8 cellular contexts compared by ENCODE assay signal in the genomic region with DNA sequence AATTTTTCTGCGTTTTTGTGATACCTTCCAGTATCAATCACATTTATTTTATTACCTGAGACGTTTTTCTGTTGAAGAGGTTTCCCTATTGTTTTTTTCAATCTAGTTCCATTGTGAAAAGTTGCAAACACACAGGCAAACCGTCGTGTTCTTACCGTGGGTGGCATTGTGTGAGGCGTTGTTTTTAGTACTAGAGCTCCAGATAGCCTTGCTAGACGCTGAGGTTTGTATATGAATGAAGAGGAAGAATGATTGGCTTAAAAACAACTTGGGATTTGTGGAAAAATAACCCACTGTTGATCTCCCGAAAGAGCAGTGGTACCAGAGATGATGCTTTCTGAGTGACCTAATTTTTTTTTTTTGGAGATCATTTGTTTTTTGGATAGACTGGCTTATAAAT. TPM values are rescaled to one million over a fixed set of nuclear protein-coding genes. Genes with fewer than 3 reads are reported as not detected.
DNase-seq lines count a peak whose midpoint lies in the region; ATAC-seq, FAIRE-seq and TF ChIP-seq lines count a peak whose summit lies in the region.

No MANE protein-coding gene starts in this region.

- H3K4me1 ChIP-seq in K562 (replicated peaks in 1 of 2; ENCODE audit: control insufficient read depth in 2 of 2, insufficient read depth in 2 of 2, low read length in 2 of 2) (peaks cover 0 to 9% of the 10 kb centered on the region in 2 experiments; a peak in 2 of 5 replicates), mucosa of stomach (ENCODE audit: control insufficient read depth, insufficient read depth, low read length) (peaks cover 16% of the 10 kb centered on the region)

- no peak for TF ChIP-seq POLR2A in K562 (conservative IDR thresholded peaks at IDR 0.05)

- 0 out of 2 replicates have a peak overlapping the region, but pooled peaks have one; percentile 93 for H2AFZ ChIP-seq in K562 (ENCODE audit: low read depth, low read length)

- TF ChIP-seq RAD21 in K562 (CRISPR knock-in tag; conservative IDR thresholded peaks at IDR 0.05 in 1 of 2, IDR thresholded peaks at IDR 0.05 in 1 of 2) = no peak

- TF ChIP-seq EP300 in K562 (IDR thresholded peaks at IDR 0.05; ENCODE audit: low read length) = no peak

- ATAC-seq in K562 (peak; percentile 34; the same call in 2 of the 3 replicates), GM21515 (IDR thresholded peaks at IDR 0.05; ENCODE audit: unreplicated experiment) (no peak), HG03469 (IDR thresholded peaks at IDR 0.05; ENCODE audit: unreplicated experiment) (no peak)

- H3K27ac ChIP-seq in K562 (ENCODE audit: extremely low read depth, low read depth, low read length) = peak overlapping the region; percentile 86

- DNase-seq in AG08395 (ENCODE audit: low spot score) = peak; percentile 3
- DNase-seq in HFF-Myc (ENCODE audit: extremely low read depth, low read depth) = no peak
- DNase-seq in K562 (ENCODE audit: extremely low read depth in 1 of 4, low spot score in 3 of 4) = no peak
- no peak for DNase-seq in SKM-1 treated with dmso at 0.1 percent for 144 hours (lab: John Stamatoyannopoulos, UW; ENCODE audit: unreplicated experiment)
- no peak for DNase-seq in GOT3 (lab: John Stamatoyannopoulos, UW)

- intact Hi-C loops in K562 (cut with micrococcal nuclease) = no loop called here

- POLR2A ChIA-PET in K562 (lab: Yijun Ruan, JAX) = interaction anchor here (0.7 to 1.5 kb wide), 3 partner anchors 19 to 375 kb away, joined by 3 to 6 read pairs (median 6); partner anchors contain the start of gene MAPK1IP1L

- H3K27me3 ChIP-seq in K562 (ENCODE audit: control insufficient read depth in 2 of 2, insufficient read depth in 2 of 2, low read length in 2 of 2) (no peaks in the 10 kb centered on the region), mucosa of stomach (ENCODE audit: control insufficient read depth, insufficient read depth, low read length) (no peaks in the 10 kb centered on the region)

- no peak for FAIRE-seq in K562 (lab: Jason Lieb, UNC)

- H4K20me1 ChIP-seq in K562 (replicated peaks; ENCODE audit: control insufficient read depth, insufficient read depth, low read length) = 0 out of 2 replicates have a peak, but pooled peaks cover 4% of the 10 kb centered on the region

- peaks cover 88% of the 10 kb centered on the region for H3K79me2 ChIP-seq in K562 (ENCODE audit: control insufficient read depth, insufficient read depth, low read length)

- no peaks in the 10 kb centered on the region for H3K9me3 ChIP-seq in K562 (replicated peaks; ENCODE audit: control insufficient read depth, insufficient read depth, low read depth, low read length)
- H3K9me3 ChIP-seq in mucosa of stomach (ENCODE audit: control insufficient read depth, low read length) = no peaks in the 10 kb centered on the region

- no peak for TF ChIP-seq CTCF in HFF-Myc (IDR thresholded peaks at IDR 0.05; ENCODE audit: low read depth, low read length, missing control alignments)
- TF ChIP-seq CTCF in K562 (IDR thresholded peaks at IDR 0.05 in 2 of 3, conservative IDR thresholded peaks at IDR 0.05 in 1 of 3; ENCODE audit: insufficient read depth in 2 of 3, low read depth in 1 of 3, low read length in 3 of 3) = no peak

- no TSS peak for BruUV-seq in K562 (replicated peaks; lab: Mats Ljungman, UMichigan)

- in situ Hi-C loops in K562 (cut with MboI) = no loop called here

- H3K4me3 ChIP-seq in HFF-Myc (replicated peaks; ENCODE audit: low read depth, low read length) (peak overlapping the region; percentile 73), K562 (peak overlapping the region; percentile 93), mucosa of stomach (ENCODE audit: low read length) (no peak overlapping the region)

- H3K9me1 ChIP-seq in K562 (ENCODE audit: control insufficient read depth, insufficient read depth, low read length) = peaks cover 4% of the 10 kb centered on the region

- H3K36me3 ChIP-seq in K562 (ENCODE audit: control insufficient read depth, insufficient read depth, low read length) (peaks cover 24% of the 10 kb centered on the region; the same call in 2 of the 3 replicates), mucosa of stomach (ENCODE audit: control insufficient read depth, insufficient read depth, low read length) (no peaks in the 10 kb centered on the region)

- H3K9ac ChIP-seq in K562 (ENCODE audit: insufficient read depth in 1 of 2, low read depth in 2 of 2, low read length in 2 of 2) (peak overlapping the region in 1 of 2 experiments; percentile 96; a peak in 2 of 4 replicates), mucosa of stomach (ENCODE audit: low read length) (peak overlapping the region; percentile 80)

- WGBS in K562 (ENCODE audit: insufficient coverage, low coverage, missing lambda C conversion rate) = 0% methylated on average over 8 of the region's 8 CpGs

- CTCF ChIA-PET in K562 (lab: Yijun Ruan, JAX; ENCODE audit: low intra/inter-chr PET ratio) = no interaction called here

- peak overlapping the region; percentile 95 for H3K4me2 ChIP-seq in K562 (ENCODE audit: insufficient read depth, low read length)

TF ChIP-seq in K562, 482 proteins besides CTCF, POLR2A, EP300 and RAD21 (continues in another document):
- TF ChIP-seq RBM17 (IDR thresholded peaks at IDR 0.05; ENCODE audit: borderline replicate concordance, low read depth, low read length) (no peak), SMARCA4 (IDR thresholded peaks at IDR 0.05) (no peak), SETDB1 (IDR thresholded peaks at IDR 0.05; ENCODE audit: low read length) (no peak)

RNA-seq across cellular contexts. Expression of gene SOCS4, which starts 1.0 kb away (rescaled TPM):
- total RNA-seq in K562 (2011; cell fraction: chromatin; rRNA removed; ENCODE audit: low replicate concordance) = 4.1 and 15.7 TPM in 2 replicates
- 2.5 and 3.8 TPM in 2 replicates for total RNA-seq in K562 (2011; cell fraction: nucleolus; rRNA removed)
- 8.5 and 15.8 TPM in 2 replicates for total RNA-seq in K562 (2011; cell fraction: nucleoplasm; rRNA removed)
- total RNA-seq in K562 (2014; rRNA removed) (5.5 and 6.8 TPM in 2 replicates), K562 (2014; rRNA removed; fragmentation: Illumina TruSeq; extraction: Trizol) (12.7 and 14.9 TPM in 2 replicates), K562 (2015; rRNA removed; fragmentation: Illumina TruSeq; extraction: Trizol) (10.3 and 12.4 TPM in 2 replicates), K562 (2021) (9.7 and 10.9 TPM in 2 replicates)
- polyA plus RNA-seq in K562 (2011; rRNA removed) (10.8 and 11.7 TPM in 2 replicates), K562 (2014; fragmentation: Illumina TruSeq; extraction: Trizol) (8.6 and 9.9 TPM in 2 replicates), K562 (2014; fragmentation: Nextera tagmentation; extraction: Ambion mirVana) (1 to 10 TPM; 2.6 to 2.9 TPM), K562 (2014; rRNA removed) (8.0 and 8.1 TPM in 2 replicates)
- 2.1 and 5.5 TPM in 2 replicates for polyA plus RNA-seq in K562 (2011; cell fraction: cytosol; rRNA removed)
- 5.1 and 5.8 TPM in 2 replicates for polyA plus RNA-seq in K562 (2011; cell fraction: nucleus; rRNA removed)
- polyA plus RNA-seq in K562 (2012) = 5.4 and 7.4 TPM in 2 replicates
- polyA minus RNA-seq in K562 (2011; rRNA and poly(A)+ RNA removed) = 9.6 and 13.8 TPM in 2 replicates
- polyA minus RNA-seq in K562 (2011; cell fraction: cytosol; rRNA and poly(A)+ RNA removed) = 3.4 and 4.2 TPM in 2 replicates
- 3.9 and 7.3 TPM in 2 replicates for polyA minus RNA-seq in K562 (2011; cell fraction: nucleus; rRNA and poly(A)+ RNA removed)

RNA-seq across cellular contexts. Expression of gene WDHD1, which starts 1.2 kb away (rescaled TPM):
- 23.2 and 65.5 TPM in 2 replicates for total RNA-seq in K562 (2011; cell fraction: chromatin; rRNA removed; ENCODE audit: low replicate concordance)
- 10.3 and 11.7 TPM in 2 replicates for total RNA-seq in K562 (2011; cell fraction: nucleolus; rRNA removed)
- 20.5 and 21.0 TPM in 2 replicates for total RNA-seq in K562 (2011; cell fraction: nucleoplasm; rRNA removed)
- total RNA-seq in K562 (2014; rRNA removed) (18.0 and 19.3 TPM in 2 replicates), K562 (2014; rRNA removed; fragmentation: Illumina TruSeq; extraction: Trizol) (36.1 and 46.2 TPM in 2 replicates), K562 (2015; rRNA removed; fragmentation: Illumina TruSeq; extraction: Trizol) (27.1 and 30.0 TPM in 2 replicates), K562 (2021) (34.1 and 40.5 TPM in 2 replicates)
- polyA plus RNA-seq in K562 (2011; rRNA removed) (25.8 and 39.1 TPM in 2 replicates), K562 (2014; fragmentation: Illumina TruSeq; extraction: Trizol) (25.0 and 30.8 TPM in 2 replicates), K562 (2014; fragmentation: Nextera tagmentation; extraction: Ambion mirVana) (10 to 100 TPM; 11.7 to 20.4 TPM), K562 (2014; rRNA removed) (24.0 and 25.2 TPM in 2 replicates)
- 6.4 and 11.3 TPM in 2 replicates for polyA plus RNA-seq in K562 (2011; cell fraction: cytosol; rRNA removed)
- polyA plus RNA-seq in K562 (2011; cell fraction: nucleus; rRNA removed) = 12.5 and 12.8 TPM in 2 replicates
- polyA plus RNA-seq in K562 (2012) = 14.8 and 18.4 TPM in 2 replicates
- polyA minus RNA-seq in K562 (2011; rRNA and poly(A)+ RNA removed) = 85.5 and 88.2 TPM in 2 replicates
- polyA minus RNA-seq in K562 (2011; cell fraction: cytosol; rRNA and poly(A)+ RNA removed) = 18.1 and 24.5 TPM in 2 replicates
- polyA minus RNA-seq in K562 (2011; cell fraction: nucleus; rRNA and poly(A)+ RNA removed) = 16.3 and 25.2 TPM in 2 replicates

RNA-seq across cellular contexts. Expression of gene MAPK1IP1L, which starts 23.4 kb away (rescaled TPM):
- total RNA-seq in K562 (2011; cell fraction: chromatin; rRNA removed; ENCODE audit: low replicate concordance) = 33.0 and 36.2 TPM in 2 replicates
- 9.7 and 9.9 TPM in 2 replicates for total RNA-seq in K562 (2011; cell fraction: nucleolus; rRNA removed)
- 21.7 and 46.0 TPM in 2 replicates for total RNA-seq in K562 (2011; cell fraction: nucleoplasm; rRNA removed)
- total RNA-seq in K562 (2014; rRNA removed) = 30.2 and 32.7 TPM in 2 replicates
- 39.7 and 40.5 TPM in 2 replicates for total RNA-seq in K562 (2014; rRNA removed; fragmentation: Illumina TruSeq; extraction: Trizol)
- total RNA-seq in K562 (2015; rRNA removed; fragmentation: Illumina TruSeq; extraction: Trizol) = 43.1 and 49.8 TPM in 2 replicates
- 75.8 and 76.5 TPM in 2 replicates for total RNA-seq in K562 (2021)
- polyA plus RNA-seq in K562 (2011; rRNA removed) = 35.9 and 47.3 TPM in 2 replicates
- polyA plus RNA-seq in K562 (2011; cell fraction: cytosol; rRNA removed) = 144 and 246 TPM in 2 replicates
- 37.9 and 69.7 TPM in 2 replicates for polyA plus RNA-seq in K562 (2011; cell fraction: nucleus; rRNA removed)
- 43.8 and 70.2 TPM in 2 replicates for polyA plus RNA-seq in K562 (2012)
- 99.4 and 104 TPM in 2 replicates for polyA plus RNA-seq in K562 (2014; fragmentation: Illumina TruSeq; extraction: Trizol)
- polyA plus RNA-seq in K562 (2014; fragmentation: Nextera tagmentation; extraction: Ambion mirVana) = 10 to 100 TPM; 54.6 to 96.8 TPM
- polyA plus RNA-seq in K562 (2014; rRNA removed) = 41.5 and 47.9 TPM in 2 replicates
- polyA minus RNA-seq in K562 (2011; rRNA and poly(A)+ RNA removed) = 45.7 and 71.6 TPM in 2 replicates
- 118 and 162 TPM in 2 replicates for polyA minus RNA-seq in K562 (2011; cell fraction: cytosol; rRNA and poly(A)+ RNA removed)
- 11.0 and 13.3 TPM in 2 replicates for polyA minus RNA-seq in K562 (2011; cell fraction: nucleus; rRNA and poly(A)+ RNA removed)
